In the genomic region with DNA sequence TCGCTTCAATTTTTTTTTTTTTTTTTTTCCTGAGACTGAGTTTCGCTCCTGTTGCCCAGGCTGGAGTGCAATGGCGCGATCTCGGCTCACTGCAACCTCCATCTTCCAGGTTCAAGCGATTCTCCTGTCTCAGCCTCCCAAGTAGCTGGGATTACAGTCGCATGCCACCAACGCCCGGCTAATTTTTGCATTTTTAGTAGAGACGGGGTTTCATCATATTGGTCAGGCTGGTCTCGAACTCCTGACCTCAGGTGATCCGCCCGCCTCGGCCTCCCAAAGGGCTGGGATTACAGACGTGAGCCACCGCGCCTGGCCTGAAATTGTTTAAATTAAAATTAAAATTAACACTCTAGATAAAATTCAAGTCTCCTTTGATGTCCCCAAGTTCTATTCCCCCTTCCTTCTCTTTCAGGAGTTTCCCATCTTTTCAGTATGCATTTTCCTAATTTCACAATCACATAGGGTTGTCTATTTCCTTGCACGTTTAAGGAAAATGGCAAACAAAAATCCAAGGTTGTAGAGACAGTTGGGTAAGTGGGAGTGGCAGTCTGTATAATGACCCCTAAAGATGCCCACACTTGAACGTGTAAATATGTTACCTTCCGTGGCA, we compare ENCODE assay signal across 12 cellular contexts. TPM values are rescaled to one million over a fixed set of nuclear protein-coding genes. Genes with fewer than 3 reads are reported as not detected.
A peak's percentile ranks its signal among the peaks of the same experiment; 100 is the strongest.
DNase-seq lines count a peak whose midpoint lies in the region; ATAC-seq and TF ChIP-seq lines count a peak whose summit lies in the region.
"Not testable (repeated sequence)": the region's sequence is repeated elsewhere in the genome, so short reads cannot be mapped to it uniquely, and the experiment has no call there.
"Had no signal": no experiment of that assay in that cellular context is flagged by ENCODE, and none has a peak within 500 bp of the region (broad histone marks: within the 10 kb centered on the region; RNA-seq: fewer than 3 reads in every experiment).

No MANE protein-coding gene starts in this region.

- ATAC-seq in activated T-cell treated with anti-CD3 and anti-CD28 coated beads, Interleukin-2, amount 50 U/mL, for 4 hours, result not testable (repeated sequence)

- peak overlapping the region; percentile 38 for H3K27ac ChIP-seq in CD8-positive, alpha-beta memory T cell (ENCODE audit: low read depth, low read length)
- H3K27ac ChIP-seq in HUES64 (ENCODE audit: low read depth, low read length); Peyer's patch; thymus (ENCODE audit: low read depth): not testable (repeated sequence)
- H3K27ac ChIP-seq in coronary artery, result peak overlapping the region; percentile 7 to 94

- H3K4me3 ChIP-seq in CD8-positive, alpha-beta memory T cell (ENCODE audit: low read length); coronary artery: not testable (repeated sequence)
- H3K4me3 ChIP-seq in HUES64 (ENCODE audit: low read length) (peak overlapping the region; percentile 78; the same call in 1 of the 2 replicates), Peyer's patch (peak overlapping the region in 3 of 4 donors; percentile 37 to 59 (median 46)), thymus (ENCODE audit: low read length) (peak overlapping the region; percentile 71)

- POLR2A ChIA-PET in CD8-positive, alpha-beta memory T cell (lab: Charles Lee), result interaction anchor here (0.7 to 2.4 kb wide), 3 partner anchors 10 to 1633 kb away, joined by 3 to 7 read pairs (median 3); a partner anchor contains a TSS

- H3K9me3 ChIP-seq in CD8-positive, alpha-beta memory T cell (ENCODE audit: low read length); HUES64 (ENCODE audit: insufficient read depth, low read depth, low read length); Peyer's patch; thymus (ENCODE audit: control insufficient read depth): not testable (repeated sequence)

- peaks cover 40 to 52% (median 47%) of the 10 kb centered on the region in 3 donors for H3K4me1 Mint-ChIP-seq in CD8-positive, alpha-beta memory T cell
- peaks cover 43% of the 10 kb centered on the region for H3K4me1 Mint-ChIP-seq in activated T-cell treated with anti-CD3 and anti-CD28 coated beads, Interleukin-2, amount 50 U/mL, for 4 hours (ENCODE audit: low read depth)
- H3K4me1 Mint-ChIP-seq in immature natural killer cell, result peaks cover 42 to 54% of the 10 kb centered on the region in 2 donors
- H3K4me1 Mint-ChIP-seq in neural crest cell, result peaks cover 25% of the 10 kb centered on the region

- peaks cover 46% of the 10 kb centered on the region for H3K4me1 ChIP-seq in CD8-positive, alpha-beta memory T cell (ENCODE audit: insufficient read depth, low read length)
- H3K4me1 ChIP-seq in HUES64 (ENCODE audit: insufficient read depth, low read length), result peaks cover 14% of the 10 kb centered on the region; the same call in 1 of the 2 replicates
- peaks cover 0 to 16% (median 4%) of the 10 kb centered on the region in 4 donors for H3K4me1 ChIP-seq in Peyer's patch
- peaks cover 14% of the 10 kb centered on the region for H3K4me1 ChIP-seq in thymus (ENCODE audit: control insufficient read depth, insufficient read depth, low read length)

- peaks cover 0 to 12% of the 10 kb centered on the region in 2 donors for H3K27me3 Mint-ChIP-seq in CD8-positive, alpha-beta memory T cell
- not testable (repeated sequence) for H3K27me3 Mint-ChIP-seq in activated T-cell treated with anti-CD3 and anti-CD28 coated beads, Interleukin-2, amount 50 U/mL, for 4 hours (ENCODE audit: low read depth)
- H3K27me3 Mint-ChIP-seq in immature natural killer cell (ENCODE audit: low read depth in 3 of 3), result peaks cover 18 to 30% (median 28%) of the 10 kb centered on the region in 3 donors
- peaks cover 38% of the 10 kb centered on the region for H3K27me3 Mint-ChIP-seq in neural crest cell (ENCODE audit: low read depth)

- H3K9ac ChIP-seq in HUES64 (ENCODE audit: low read depth, low read length), result not testable (repeated sequence)

- H3K36me3 ChIP-seq in CD8-positive, alpha-beta memory T cell (ENCODE audit: insufficient read depth, low read length); HUES64 (ENCODE audit: insufficient read depth, low read length); Peyer's patch; thymus (ENCODE audit: control insufficient read depth, insufficient read depth): not testable (repeated sequence)

- H3K27me3 ChIP-seq in CD8-positive, alpha-beta memory T cell (ENCODE audit: insufficient read depth, low read length, poor library complexity, severe bottlenecking); HUES64 (ENCODE audit: insufficient read depth, low read length); Peyer's patch; thymus (ENCODE audit: control insufficient read depth, insufficient read depth): not testable (repeated sequence)

- 78% methylated on average over 20 of the region's 20 CpGs for WGBS in HUES64
- 49% methylated on average over 20 of the region's 20 CpGs for WGBS in thymus

- peak overlapping the region in 2 of 8 donors; percentile 36 to 98 for H3K27ac Mint-ChIP-seq in CD8-positive, alpha-beta memory T cell
- peak overlapping the region in 3 of 6 donors; percentile 35 to 99 (median 60) for H3K27ac Mint-ChIP-seq in immature natural killer cell
- H3K27ac Mint-ChIP-seq in neural crest cell (ENCODE audit: unreplicated experiment), result not testable (repeated sequence)

- peak overlapping the region; percentile 63 to 96 (median 89) for H3K4me3 Mint-ChIP-seq in CD8-positive, alpha-beta memory T cell
- H3K4me3 Mint-ChIP-seq in activated T-cell treated with anti-CD3 and anti-CD28 coated beads, Interleukin-2, amount 50 U/mL, for 4 hours, result peak overlapping the region; percentile 83
- H3K4me3 Mint-ChIP-seq in immature natural killer cell, result peak overlapping the region; percentile 78 to 93 (median 89)
- peak overlapping the region; percentile 94 for H3K4me3 Mint-ChIP-seq in neural crest cell

- TF ChIP-seq POLR2A in Peyer's patch (IDR thresholded peaks at IDR 0.05), result not testable (repeated sequence)

- H3K9me3 Mint-ChIP-seq in CD8-positive, alpha-beta memory T cell; activated T-cell treated with anti-CD3 and anti-CD28 coated beads, Interleukin-2, amount 50 U/mL, for 4 hours; immature natural killer cell; neural crest cell: not testable (repeated sequence)

- not testable (repeated sequence) for DNase-seq in CD8-positive, alpha-beta memory T cell; Peyer's patch; activated T-cell treated with anti-CD3 and anti-CD28 coated beads, Interleukin-2, amount 50 U/mL, for 4 hours; coronary artery (ENCODE audit: low spot score); immature natural killer cell; neural crest cell (ENCODE audit: low read depth, low spot score)

- not testable (repeated sequence) for H3K36me3 Mint-ChIP-seq in CD8-positive, alpha-beta memory T cell; activated T-cell treated with anti-CD3 and anti-CD28 coated beads, Interleukin-2, amount 50 U/mL, for 4 hours (ENCODE audit: insufficient read depth); immature natural killer cell; neural crest cell (ENCODE audit: low read depth)

- not testable (repeated sequence) for TF ChIP-seq CTCF in Peyer's patch (IDR thresholded peaks at IDR 0.05); coronary artery (IDR thresholded peaks at IDR 0.05); neural crest cell (conservative IDR thresholded peaks at IDR 0.05)

- CTCF ChIA-PET in CD8-positive, alpha-beta memory T cell (lab: Charles Lee), result interaction anchor here (0.6 to 3.6 kb wide), 8 partner anchors 8 to 104 kb away, joined by 3 to 33 read pairs (median 4); a partner anchor contains a TSS

RNA-seq across cellular contexts. Expression of a gene that starts 9.4 kb away (rescaled TPM):
- 10 to 100 TPM; 27.2 to 28.3 TPM for total RNA-seq in CD8-positive, alpha-beta memory T cell
- polyA plus RNA-seq in CD8-positive, alpha-beta memory T cell, result 1.9 TPM
- 6.4 TPM for polyA plus RNA-seq in HUES64 (2013, experiment 1 of 2)
- 7.0 TPM for polyA plus RNA-seq in HUES64 (2013, experiment 2 of 2)
- 10 to 100 TPM; 26.9 to 46.4 (median 36.1) TPM for total RNA-seq in Peyer's patch
- 10 to 100 TPM; 17.8 to 22.8 (median 19.1) TPM for total RNA-seq in activated T-cell treated with anti-CD3 and anti-CD28 coated beads, Interleukin-2, amount 50 U/mL, for 4 hours
- polyA plus RNA-seq in immature natural killer cell, result 1 to 10 TPM in 2 of 3 donors, not detected in 1; 1.1 to 3.2 TPM
- total RNA-seq in neural crest cell, result 20.3 and 21.2 TPM in 2 replicates
- 8.6 TPM for polyA plus RNA-seq in thymus

RNA-seq across cellular contexts. Expression of a gene that starts 34.4 kb away (rescaled TPM):
- under 1 TPM in 1 of 2 experiments, not detected in 1; 0.11 TPM for total RNA-seq in CD8-positive, alpha-beta memory T cell
- 0.92 TPM for polyA plus RNA-seq in CD8-positive, alpha-beta memory T cell
- polyA plus RNA-seq in HUES64 (2013, experiment 1 of 2), result not detected
- polyA plus RNA-seq in HUES64 (2013, experiment 2 of 2), result not detected
- total RNA-seq in Peyer's patch (not detected), neural crest cell (not detected in 2 replicates)
- total RNA-seq in activated T-cell treated with anti-CD3 and anti-CD28 coated beads, Interleukin-2, amount 50 U/mL, for 4 hours, result not detected
- polyA plus RNA-seq in immature natural killer cell (under 1 TPM in 2 of 3 donors, not detected in 1; 0.47 to 0.51 TPM), thymus (0.14 TPM)
- total RNA-seq: M059J; pancreas; T-helper 2 cell treated with Interferon-gamma antibody and Interleukin-4, amounts not matched to agents 100 ng/mL and 5 ng/mL, for 36 hours; thyroid gland had no signal
